24 cellular contexts compared by ENCODE assay signal in genomic region chr2:145626301-145626700, GRCh38.
"Had no signal": no experiment of that assay in that cellular context is flagged by ENCODE, and none has a peak within 500 bp of the region (broad histone marks: within the 10 kb centered on the region; RNA-seq: fewer than 3 reads in every experiment).

No MANE protein-coding gene starts in this region.

- H3K4me2 ChIP-seq: hepatocyte had no signal

- ATAC-seq: effector memory CD8-positive, alpha-beta T cell; left cardiac atrium; lower lobe of right lung; pancreas; sciatic nerve; stimulated activated memory B cell treated with anti-CD40 and anti-IgM and Interleukin-4, amounts not matched to agents 10 μg/mL and 1 μg/mL and 100 μg/mL, for 72 hours; upper lobe of right lung had no signal

- H3K27ac ChIP-seq: coronary artery, esophagus squamous epithelium, hepatocyte, left ventricle myocardium inferior, lower lobe of right lung, neutrophil, pancreas, spleen, testis, tibial nerve, upper lobe of right lung, vagina had no signal

- H3K4me3 ChIP-seq: coronary artery, esophagus squamous epithelium, hepatocyte, left ventricle myocardium inferior, lower lobe of right lung, pancreas, spleen, testis, tibial nerve, upper lobe of right lung, vagina had no signal

- H3K4me1 ChIP-seq: esophagus squamous epithelium, left ventricle myocardium inferior, lower lobe of right lung, pancreas, spleen, testis, tibial nerve, upper lobe of right lung, vagina had no signal

- FAIRE-seq: kidney, pancreas had no signal

- H3K9me3 ChIP-seq: esophagus squamous epithelium, left ventricle myocardium inferior, lower lobe of right lung, neutrophil, pancreas, spleen, testis, tibial nerve, upper lobe of right lung, vagina had no signal

- H3K27me3 ChIP-seq: esophagus squamous epithelium, hepatocyte, neutrophil, pancreas, spleen, testis, tibial nerve, upper lobe of right lung, vagina had no signal

- H3K36me3 ChIP-seq: esophagus squamous epithelium, left ventricle myocardium inferior, lower lobe of right lung, neutrophil, pancreas, spleen, tibial nerve, upper lobe of right lung, vagina had no signal

- H3K79me2 ChIP-seq: hepatocyte had no signal

- H2AFZ ChIP-seq: hepatocyte had no signal

- DNase-seq: effector memory CD8-positive, alpha-beta T cell; esophagus squamous epithelium; foreskin melanocyte; head of caudate nucleus; kidney; left cardiac atrium; left ventricle myocardium inferior; lower lobe of right lung; mesenchymal stem cell; naive B cell; pancreas; spleen; stimulated activated CD4-positive, alpha-beta T cell treated with anti-CD3 and anti-CD28 coated beads, Interleukin-15, amount 100 ng/mL, for 24 hours; stimulated activated CD4-positive, alpha-beta T cell treated with anti-CD3 and anti-CD28 coated beads, Interleukin-1b, Interleukin-23, amount 100 ng/mL, for 48 hours; stimulated activated CD4-positive, alpha-beta T cell treated with anti-CD3 and anti-CD28 coated beads, Interleukin-4, amount 100 ng/mL, for 24 hours; testis; upper lobe of right lung had no signal
